ENCODE assay signal across 24 cellular contexts in genomic region chr14:99938896-99939295, GRCh38.
DNase-seq lines count a peak whose midpoint lies in the region.
"Had no signal": no experiment of that assay in that cellular context is flagged by ENCODE, and none has a peak within 500 bp of the region (broad histone marks: within the 10 kb centered on the region; RNA-seq: fewer than 3 reads in every experiment).

No MANE protein-coding gene starts in this region.

- DNase-seq in mesendoderm (no peak), posterior vena cava (ENCODE audit: low spot score) (peak; percentile 52), HUDEP-2 (lab: John Stamatoyannopoulos, UW; ENCODE audit: unreplicated experiment in 76 of 76) (no peak)
- DNase-seq in activated CD8-positive, alpha-beta memory T cell treated with anti-CD3 and anti-CD28 coated beads, Interleukin-2, amount 50 U/mL, for 48 hours: no peak
- no peak for DNase-seq in activated naive CD4-positive, alpha-beta T cell treated with anti-CD3 and anti-CD28 coated beads, Interleukin-2, amount 10 ng/mL, durations not matched to agents 7 days and 5 days
- DNase-seq: 8988T; ACHN; BE2C; C1 segment of cervical spinal cord; CD4-positive, alpha-beta memory T cell; CD4-positive, CD25-positive, alpha-beta regulatory T cell; CD8-positive, alpha-beta memory T cell; COR-L47; DMS 273 treated with DMSO at 0.1 percent for 48 hours; DMS153; DMS53; DMS79; DND-41; EL; GDM1 had no signal

- no peak overlapping the region for H2BK120ac ChIP-seq in mesendoderm (ENCODE audit: low read depth, low read length)

- no peak overlapping the region for H3K4me3 Mint-ChIP-seq in activated naive CD4-positive, alpha-beta T cell treated with anti-CD3 and anti-CD28 coated beads, Interleukin-2, amount 10 ng/mL, durations not matched to agents 7 days and 5 days
- H3K4me3 Mint-ChIP-seq: CD14-positive monocyte; CD4-positive, alpha-beta memory T cell; CD4-positive, CD25-positive, alpha-beta regulatory T cell; CD8-positive, alpha-beta memory T cell had no signal

- H3K4me1 ChIP-seq in BLaER1 (peaks cover 45% of the 10 kb centered on the region), mesendoderm (ENCODE audit: control insufficient read depth, low read depth, low read length) (no peaks in the 10 kb centered on the region)
- H3K4me1 ChIP-seq in BLaER1 treated with 17β-estradiol and CSF1 and Interleukin-3, amounts not matched to agents 10 nM and 100 nM: peaks cover 13 to 41% (median 35%) of the 10 kb centered on the region in 10 experiments
- H3K4me1 ChIP-seq: BE2C had no signal

- no peak overlapping the region for H4K8ac ChIP-seq in mesendoderm (ENCODE audit: low read depth, low read length)

- H3K9me3 ChIP-seq in BLaER1: no peaks in the 10 kb centered on the region
- H3K9me3 ChIP-seq in BLaER1 treated with 17β-estradiol and CSF1 and Interleukin-3, amounts not matched to agents 10 nM and 100 nM (replicated peaks in 1 of 11): no peaks in the 10 kb centered on the region
- H3K9me3 ChIP-seq: BE2C had no signal

- H3K9ac ChIP-seq in BLaER1: no peak overlapping the region
- H3K9ac ChIP-seq in BLaER1 treated with 17β-estradiol and CSF1 and Interleukin-3, amounts not matched to agents 10 nM and 100 nM: no peak overlapping the region
- H3K9ac ChIP-seq in mesendoderm (ENCODE audit: low read length): no peak overlapping the region

- H3K9me3 Mint-ChIP-seq in activated naive CD4-positive, alpha-beta T cell treated with anti-CD3 and anti-CD28 coated beads, Interleukin-2, amount 10 ng/mL, durations not matched to agents 7 days and 5 days: no peaks in the 10 kb centered on the region
- H3K9me3 Mint-ChIP-seq: CD4-positive, alpha-beta memory T cell; CD8-positive, alpha-beta memory T cell had no signal

- WGBS in mesendoderm (ENCODE audit: extremely low coverage, insufficient coverage, low lambda C conversion rate): no CpG with 5 or more reads among the region's 15 CpGs

- no peak overlapping the region for H4K5ac ChIP-seq in mesendoderm (ENCODE audit: low read length)

- H3K4ac ChIP-seq in mesendoderm (ENCODE audit: low read depth, low read length): no peak overlapping the region

- no peak overlapping the region for H2BK15ac ChIP-seq in mesendoderm (replicated peaks; ENCODE audit: low read depth)

- H3K4me3 ChIP-seq in BLaER1 (no peak overlapping the region), mesendoderm (ENCODE audit: low read length) (no peak overlapping the region)
- H3K4me3 ChIP-seq in BLaER1 treated with 17β-estradiol and CSF1 and Interleukin-3, amounts not matched to agents 10 nM and 100 nM: no peak overlapping the region
- H3K4me3 ChIP-seq: GM12878 had no signal

- peaks cover 85% of the 10 kb centered on the region for H3K27me3 ChIP-seq in BLaER1
- peaks cover 60 to 99% (median 92%) of the 10 kb centered on the region in 11 experiments for H3K27me3 ChIP-seq in BLaER1 treated with 17β-estradiol and CSF1 and Interleukin-3, amounts not matched to agents 10 nM and 100 nM
- no peaks in the 10 kb centered on the region for H3K27me3 ChIP-seq in mesendoderm (ENCODE audit: insufficient read depth, low read length, poor library complexity)
- H3K27me3 ChIP-seq: BE2C had no signal

- peaks cover 28% of the 10 kb centered on the region for H3K27me3 Mint-ChIP-seq in activated naive CD4-positive, alpha-beta T cell treated with anti-CD3 and anti-CD28 coated beads, Interleukin-2, amount 10 ng/mL, durations not matched to agents 7 days and 5 days

- CTCF ChIA-PET in activated naive CD4-positive, alpha-beta T cell treated with anti-CD3 and anti-CD28 coated beads, Interleukin-2, amount 10 ng/mL, durations not matched to agents 7 days and 5 days (lab: Charles Lee): no interaction called here

- H3K23ac ChIP-seq in mesendoderm (ENCODE audit: low read length): peak overlapping the region; percentile 66

- H3K36me3 Mint-ChIP-seq in activated naive CD4-positive, alpha-beta T cell treated with anti-CD3 and anti-CD28 coated beads, Interleukin-2, amount 10 ng/mL, durations not matched to agents 7 days and 5 days: no peaks in the 10 kb centered on the region
- H3K36me3 Mint-ChIP-seq: CD14-positive monocyte; CD4-positive, alpha-beta memory T cell; CD4-positive, CD25-positive, alpha-beta regulatory T cell; CD8-positive, alpha-beta memory T cell had no signal

- no peak overlapping the region for H3K18ac ChIP-seq in mesendoderm (ENCODE audit: low read length)

- no peak overlapping the region for H2AK5ac ChIP-seq in mesendoderm (ENCODE audit: low read length)

- peak overlapping the region; percentile 73 for H3K4me2 ChIP-seq in BLaER1
- peak overlapping the region in 9 of 11 experiments; percentile 15 to 82 (median 60); a peak in 17 of 22 replicates for H3K4me2 ChIP-seq in BLaER1 treated with 17β-estradiol and CSF1 and Interleukin-3, amounts not matched to agents 10 nM and 100 nM
- H3K4me2 ChIP-seq in mesendoderm (ENCODE audit: low read length): no peak overlapping the region

- H3K79me1 ChIP-seq in mesendoderm (ENCODE audit: low read length): no peaks in the 10 kb centered on the region

- H4K20me1 ChIP-seq in BLaER1: peaks cover 48% of the 10 kb centered on the region
- H4K20me1 ChIP-seq in BLaER1 treated with 17β-estradiol and CSF1 and Interleukin-3, amounts not matched to agents 10 nM and 100 nM: peaks cover 0 to 47% (median 24%) of the 10 kb centered on the region in 11 experiments; a peak in 13 of 22 replicates

- H3K27ac ChIP-seq in BLaER1 (no peak overlapping the region), mesendoderm (ENCODE audit: low read depth, low read length) (no peak overlapping the region)
- H3K27ac ChIP-seq in BLaER1 treated with 17β-estradiol and CSF1 and Interleukin-3, amounts not matched to agents 10 nM and 100 nM: no peak overlapping the region

- H3K27ac Mint-ChIP-seq in activated naive CD4-positive, alpha-beta T cell treated with anti-CD3 and anti-CD28 coated beads, Interleukin-2, amount 10 ng/mL, durations not matched to agents 7 days and 5 days: no peak overlapping the region
- H3K27ac Mint-ChIP-seq: CD14-positive monocyte; CD4-positive, alpha-beta memory T cell; CD4-positive, CD25-positive, alpha-beta regulatory T cell had no signal

- no peak overlapping the region for H3K56ac ChIP-seq in mesendoderm (ENCODE audit: low read length)

- no peaks in the 10 kb centered on the region for H3K79me2 ChIP-seq in mesendoderm (ENCODE audit: control insufficient read depth, insufficient read depth, low read length)

- H3K36me3 ChIP-seq in BLaER1 (no peaks in the 10 kb centered on the region), mesendoderm (ENCODE audit: control insufficient read depth, insufficient read depth, low read length) (no peaks in the 10 kb centered on the region)
- no peaks in the 10 kb centered on the region for H3K36me3 ChIP-seq in BLaER1 treated with 17β-estradiol and CSF1 and Interleukin-3, amounts not matched to agents 10 nM and 100 nM
- H3K36me3 ChIP-seq: BE2C had no signal

- no peak overlapping the region for H2BK5ac ChIP-seq in mesendoderm (ENCODE audit: low read length)

- no peaks in the 10 kb centered on the region for H3K4me1 Mint-ChIP-seq in activated naive CD4-positive, alpha-beta T cell treated with anti-CD3 and anti-CD28 coated beads, Interleukin-2, amount 10 ng/mL, durations not matched to agents 7 days and 5 days
- H3K4me1 Mint-ChIP-seq: CD14-positive monocyte; CD4-positive, alpha-beta memory T cell; CD8-positive, alpha-beta memory T cell had no signal

- intact Hi-C loops in posterior vena cava (cut with DNase I): no loop called here
